In genomic region chr7:108157606-108158330, GRCh38 we compare ENCODE assay signal across 1 cellular context.
TF ChIP-seq lines count a peak whose summit lies in the region.

No MANE protein-coding gene starts in this region.

TF ChIP-seq in SK-N-SH, 30 proteins besides CTCF, POLR2A, EP300 and RAD21 (continued from another document):
- TF ChIP-seq USF1 (IDR thresholded peaks at IDR 0.05; ENCODE audit: borderline replicate concordance, low read depth) = no peak
- TF ChIP-seq NFIC (IDR thresholded peaks at IDR 0.05; ENCODE audit: borderline replicate concordance) = no peak
- no peak for TF ChIP-seq TCF12 (IDR thresholded peaks at IDR 0.05)
- TF ChIP-seq TEAD4 (IDR thresholded peaks at IDR 0.05; ENCODE audit: borderline replicate concordance, insufficient read depth) = no peak
- no peak for TF ChIP-seq REST (IDR thresholded peaks at IDR 0.05; ENCODE audit: low read depth, low read length)
- no peak for TF ChIP-seq IRF3 (IDR thresholded peaks at IDR 0.05; ENCODE audit: low read depth, low read length)
- TF ChIP-seq GABPA (IDR thresholded peaks at IDR 0.05; ENCODE audit: low read depth) = no peak
- TF ChIP-seq GATA2 (CRISPR knock-in tag; IDR thresholded peaks at IDR 0.05) = no peak
- TF ChIP-seq EZH2phosphoT487 (IDR thresholded peaks at IDR 0.05; ENCODE audit: borderline replicate concordance, low read depth) = no peak
- TF ChIP-seq RCOR1 (IDR thresholded peaks at IDR 0.05; ENCODE audit: low read length) = no peak
- TF ChIP-seq POLR2AphosphoS5 (IDR thresholded peaks at IDR 0.05; ENCODE audit: low read depth, low read length) = no peak
- no peak for TF ChIP-seq SMC3 (IDR thresholded peaks at IDR 0.05; ENCODE audit: low read depth, low read length)
